1 cellular context compared by ENCODE assay signal in the genomic region with DNA sequence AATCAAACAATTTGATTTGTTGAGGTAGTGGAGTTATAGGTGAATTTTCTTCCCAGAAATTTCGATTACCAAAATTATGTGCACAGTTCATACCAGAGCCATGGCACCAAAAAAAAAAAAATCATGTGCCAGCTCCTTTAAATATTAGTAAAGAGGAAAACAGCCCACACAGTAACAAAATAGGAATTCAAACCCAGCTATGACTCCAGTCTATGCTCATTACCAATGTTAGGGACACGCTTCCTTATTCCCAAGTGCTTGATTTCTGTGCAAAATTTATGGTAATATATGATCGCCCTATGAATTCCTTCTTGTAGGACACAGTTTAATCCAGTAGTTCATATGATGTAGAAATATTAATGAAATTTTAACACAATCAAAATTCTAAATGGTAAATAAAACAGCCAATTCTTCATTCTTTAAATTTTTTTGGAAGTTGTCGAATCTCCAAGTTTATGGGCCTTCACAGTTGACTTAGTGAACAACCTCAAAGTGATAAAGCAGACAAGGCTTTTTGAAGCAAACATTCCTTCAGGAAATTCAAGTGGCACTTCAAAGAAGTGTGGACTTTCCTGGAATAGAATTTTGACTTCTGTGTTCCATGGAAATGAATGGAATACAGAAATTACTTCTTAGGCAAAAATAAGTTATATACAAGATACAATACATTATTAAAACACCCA.
TF ChIP-seq lines count a peak whose summit lies in the region.

No MANE protein-coding gene starts in this region.

TF ChIP-seq in IMR-90, 13 proteins besides CTCF, POLR2A, EP300 and RAD21 (continued from another document):
- TF ChIP-seq MAFK (IDR thresholded peaks at IDR 0.05; ENCODE audit: low read depth, low read length) (no peak), RCOR1 (IDR thresholded peaks at IDR 0.05; ENCODE audit: insufficient replicate concordance, low read length) (no peak), BHLHE40 (IDR thresholded peaks at IDR 0.05; ENCODE audit: low read depth, low read length) (no peak), SMC3 (IDR thresholded peaks at IDR 0.05; ENCODE audit: low read depth, low read length) (no peak), NFE2L2 (IDR thresholded peaks at IDR 0.05; ENCODE audit: low read depth, low read length) (no peak), RFX5 (IDR thresholded peaks at IDR 0.05; ENCODE audit: low read depth, low read length) (no peak)
- TF ChIP-seq, protein P1, sequence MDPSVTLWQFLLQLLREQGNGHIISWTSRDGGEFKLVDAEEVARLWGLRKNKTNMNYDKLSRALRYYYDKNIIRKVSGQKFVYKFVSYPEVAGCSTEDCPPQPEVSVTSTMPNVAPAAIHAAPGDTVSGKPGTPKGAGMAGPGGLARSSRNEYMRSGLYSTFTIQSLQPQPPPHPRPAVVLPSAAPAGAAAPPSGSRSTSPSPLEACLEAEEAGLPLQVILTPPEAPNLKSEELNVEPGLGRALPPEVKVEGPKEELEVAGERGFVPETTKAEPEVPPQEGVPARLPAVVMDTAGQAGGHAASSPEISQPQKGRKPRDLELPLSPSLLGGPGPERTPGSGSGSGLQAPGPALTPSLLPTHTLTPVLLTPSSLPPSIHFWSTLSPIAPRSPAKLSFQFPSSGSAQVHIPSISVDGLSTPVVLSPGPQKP (IDR thresholded peaks at IDR 0.05; ENCODE audit: borderline replicate concordance, low read depth, low read length), result no peak
- TF ChIP-seq, protein P2, sequence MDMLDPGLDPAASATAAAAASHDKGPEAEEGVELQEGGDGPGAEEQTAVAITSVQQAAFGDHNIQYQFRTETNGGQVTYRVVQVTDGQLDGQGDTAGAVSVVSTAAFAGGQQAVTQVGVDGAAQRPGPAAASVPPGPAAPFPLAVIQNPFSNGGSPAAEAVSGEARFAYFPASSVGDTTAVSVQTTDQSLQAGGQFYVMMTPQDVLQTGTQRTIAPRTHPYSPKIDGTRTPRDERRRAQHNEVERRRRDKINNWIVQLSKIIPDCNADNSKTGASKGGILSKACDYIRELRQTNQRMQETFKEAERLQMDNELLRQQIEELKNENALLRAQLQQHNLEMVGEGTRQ (IDR thresholded peaks at IDR 0.05; ENCODE audit: low read depth, low read length), result no peak
